In the genomic region with DNA sequence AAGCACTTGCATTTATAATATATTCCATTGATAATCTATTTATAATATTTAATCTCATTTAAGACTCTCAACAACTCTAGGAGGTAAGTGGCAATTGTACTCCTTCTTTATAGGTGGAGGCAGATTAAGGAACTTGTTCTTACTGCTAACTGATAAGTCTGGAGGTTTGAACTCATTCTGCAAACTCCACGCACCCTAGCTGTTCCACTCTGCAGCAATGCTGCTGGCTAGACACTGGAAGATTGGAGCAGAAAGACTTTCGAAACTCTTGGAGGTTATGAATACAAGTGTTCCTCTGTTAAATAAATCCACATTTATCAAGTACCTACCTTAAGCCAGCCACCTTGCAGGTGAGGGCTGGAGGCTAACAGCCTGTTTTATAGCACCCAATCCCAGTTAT, we compare ENCODE assay signal across 8 cellular contexts. TPM values are rescaled to one million over a fixed set of nuclear protein-coding genes. Genes with fewer than 3 reads are reported as not detected.
A peak's percentile ranks its signal among the peaks of the same experiment; 100 is the strongest.
DNase-seq lines count a peak whose midpoint lies in the region; ATAC-seq, FAIRE-seq and TF ChIP-seq lines count a peak whose summit lies in the region.

No MANE protein-coding gene starts in this region.

- intact Hi-C loops in natural killer cell (cut with micrococcal nuclease) = no loop called here

- peak; percentile 54 for DNase-seq in NCI-H2107 treated with DMSO at 0.1 percent for 48 hours (lab: John Stamatoyannopoulos, UW; ENCODE audit: unreplicated experiment)
- DNase-seq in NCI-H2107 (lab: John Stamatoyannopoulos, UW) = no peak
- DNase-seq in MV-4-11 (lab: John Stamatoyannopoulos, UW) = peak; percentile 43
- peak; percentile 42 for DNase-seq in cerebellar cortex (ENCODE audit: low spot score)
- DNase-seq in natural killer cell = no peak
- DNase-seq in NCI-H1048 (lab: John Stamatoyannopoulos, UW) = no peak
- no peak for DNase-seq in H54 (ENCODE audit: insufficient read length, low spot score)

- H3K27ac Mint-ChIP-seq in natural killer cell = peak overlapping the region in 1 of 2 donors; percentile 95

- ATAC-seq in natural killer cell (no peak), HG03196 (IDR thresholded peaks at IDR 0.05; ENCODE audit: unreplicated experiment) (no peak)

- no peaks in the 10 kb centered on the region for H3K9me3 Mint-ChIP-seq in natural killer cell

- H3K27me3 Mint-ChIP-seq in natural killer cell (ENCODE audit: low read depth in 2 of 2) = peaks cover 0 to 4% of the 10 kb centered on the region in 2 donors

- H3K36me3 Mint-ChIP-seq in natural killer cell = no peaks in the 10 kb centered on the region

- no peak for TF ChIP-seq CTCF in natural killer cell (IDR thresholded peaks at IDR 0.05)

- no peak for TF ChIP-seq POLR2A in H54 (IDR thresholded peaks at IDR 0.05; ENCODE audit: low read depth, low read length)

- peaks cover 23 to 27% of the 10 kb centered on the region in 2 donors for H3K4me1 Mint-ChIP-seq in natural killer cell

- H3K4me3 Mint-ChIP-seq in natural killer cell = peak overlapping the region; percentile 96

- no peak for FAIRE-seq in H54 (lab: Jason Lieb, UNC)

RNA-seq across cellular contexts. Expression of a gene that starts 0.8 kb away (rescaled TPM):
- total RNA-seq in natural killer cell = 10 to 100 TPM; 55.1 to 74.5 (median 60.8) TPM

Comparison
In these comparisons a context has a peak if more than half of its experiments do, and no peak if none do; other contexts are left out.
1. DNase-seq: peak in NCI-H2107 treated with DMSO at 0.1 percent for 48 hours (single experiment), MV-4-11 (single experiment) and cerebellar cortex (single experiment); none in NCI-H2107 (single experiment), natural killer cell (single experiment), NCI-H1048 (single experiment) and H54 (single experiment).